In genomic region chr1:21621761-21622436, GRCh38 we compare ENCODE assay signal across 9 cellular contexts. TPM values are rescaled to one million over a fixed set of nuclear protein-coding genes. Genes with fewer than 3 reads are reported as not detected.
DNase-seq lines count a peak whose midpoint lies in the region; ATAC-seq and TF ChIP-seq lines count a peak whose summit lies in the region.
"Had no signal": no experiment of that assay in that cellular context is flagged by ENCODE, and none has a peak within 500 bp of the region (broad histone marks: within the 10 kb centered on the region; RNA-seq: fewer than 3 reads in every experiment).

No MANE protein-coding gene starts in this region.

- H3K27me3 Mint-ChIP-seq in naive B cell = peaks cover 38 to 67% (median 60%) of the 10 kb centered on the region in 3 donors

- H3K27ac ChIP-seq in A673 (ENCODE audit: low read depth, low read length, poor library complexity, severe bottlenecking) (no peak overlapping the region), KOPT-K1 (ENCODE audit: low read depth, low read length, poor library complexity, severe bottlenecking) (peak overlapping the region; percentile 82), dorsolateral prefrontal cortex (peak overlapping the region in 25 of 59 donors; percentile 2 to 73 (median 52))

- no peaks in the 10 kb centered on the region for H3K27me3 ChIP-seq in A673 (replicated peaks; ENCODE audit: insufficient read depth, low read depth, low read length, poor library complexity)
- peaks cover 0 to 3% (median 0%) of the 10 kb centered on the region in 45 donors for H3K27me3 ChIP-seq in dorsolateral prefrontal cortex

- H3K4me3 ChIP-seq in A673 (ENCODE audit: low read depth, low read length, poor library complexity, severe bottlenecking) = peak overlapping the region; percentile 44
- H3K4me3 ChIP-seq in dorsolateral prefrontal cortex = peak overlapping the region in 44 of 59 donors; percentile 9 to 54 (median 36)

- intact Hi-C loops in A673 (cut with micrococcal nuclease; ENCODE audit: unreplicated experiment) (no loop called here), dorsolateral prefrontal cortex (cut with DNase I) (loop anchor here in 1 of 2 donors (5.0 kb wide), 1 partner anchor 35 kb away; no protein-coding TSS in a partner anchor)

- peaks cover 4 to 10% (median 6%) of the 10 kb centered on the region in 3 donors for H3K4me1 Mint-ChIP-seq in naive B cell

- peak overlapping the region in 7 of 8 donors; percentile 31 to 83 (median 68) for H3K4me3 Mint-ChIP-seq in naive B cell

- H3K27ac Mint-ChIP-seq in naive B cell = no peak overlapping the region

- peaks cover 59% of the 10 kb centered on the region for H3K4me1 ChIP-seq in A673 (ENCODE audit: insufficient read depth, low read length, poor library complexity, severe bottlenecking)

- no peak for ATAC-seq in naive B cell (ENCODE audit: low read depth in 2 of 2)
- no peak for ATAC-seq in GM18858 (IDR thresholded peaks at IDR 0.05; ENCODE audit: unreplicated experiment)
- ATAC-seq in GM21786 (IDR thresholded peaks at IDR 0.05; ENCODE audit: unreplicated experiment) = no peak

- H3K9me3 ChIP-seq in A673 (ENCODE audit: low read depth, low read length, poor library complexity, severe bottlenecking) (no peaks in the 10 kb centered on the region), KOPT-K1 (ENCODE audit: insufficient read depth, low read length, poor library complexity, severe bottlenecking) (no peaks in the 10 kb centered on the region)

- no peaks in the 10 kb centered on the region for H3K9me3 Mint-ChIP-seq in naive B cell

- POLR2A ChIA-PET in A673 (lab: Charles Lee; ENCODE audit: low non-redundant PET) = no interaction called here

- no peak for DNase-seq in A673 (ENCODE audit: low spot score)
- DNase-seq in dorsolateral prefrontal cortex = no peak
- DNase-seq in naive B cell = no peak
- DNase-seq in NOMO-1 treated with dmso at 0.1 percent for 144 hours (lab: John Stamatoyannopoulos, UW; ENCODE audit: unreplicated experiment) = no peak
- DNase-seq in AML-193 (lab: John Stamatoyannopoulos, UW) = no peak
- DNase-seq: OCI-M1 had no signal

- no TSS peak for BruUV-seq in A673 (replicated peaks; lab: Mats Ljungman, UMichigan)

- CTCF ChIA-PET in A673 (lab: Charles Lee) = no interaction called here

- peaks cover 6% of the 10 kb centered on the region for H3K36me3 ChIP-seq in A673 (ENCODE audit: insufficient read depth, low read length, poor library complexity, severe bottlenecking)
- peaks cover 9% of the 10 kb centered on the region for H3K36me3 ChIP-seq in KOPT-K1 (ENCODE audit: insufficient read depth, low read length)

- no peaks in the 10 kb centered on the region for H3K36me3 Mint-ChIP-seq in naive B cell

- TF ChIP-seq CTCF in A673 (conservative IDR thresholded peaks at IDR 0.05; ENCODE audit: low read depth, low read length) (no peak), dorsolateral prefrontal cortex (IDR thresholded peaks at IDR 0.05 in 54 of 56, conservative IDR thresholded peaks at IDR 0.05 in 2 of 56; ENCODE audit: low read depth in 1 of 56, partially characterized antibody in 56 of 56) (no peak)

RNA-seq across cellular contexts. Expression of gene RAP1GAP, which starts 47.3 kb away (rescaled TPM):
- total RNA-seq in A673 (2021) (37.7 and 40.3 TPM in 2 replicates), dorsolateral prefrontal cortex (100 to 1,000 TPM; 108 to 286 (median 187) TPM)
- not detected for polyA plus RNA-seq in naive B cell (ENCODE audit: low read depth in 6 of 6)
